1 cellular context compared by ENCODE assay signal in genomic region chr1:116580446-116581322, GRCh38.
TF ChIP-seq lines count a peak whose summit lies in the region.

No MANE protein-coding gene starts in this region.

TF ChIP-seq in HepG2, 621 proteins besides CTCF, POLR2A, EP300 and RAD21 (continued from another document):
- TF ChIP-seq ZSCAN5A (CRISPR knock-in tag; IDR thresholded peaks at IDR 0.05; ENCODE audit: borderline replicate concordance) (no peak), ZNF775 (CRISPR knock-in tag; IDR thresholded peaks at IDR 0.05; ENCODE audit: borderline replicate concordance) (no peak)
TF ChIP-seq in HepG2: peak in this region for 0.
